In genomic region chr14:75163677-75164076, GRCh38 we compare ENCODE assay signal across 33 cellular contexts.
"Had no signal": no experiment of that assay in that cellular context is flagged by ENCODE, and none has a peak within 500 bp of the region (broad histone marks: within the 10 kb centered on the region; RNA-seq: fewer than 3 reads in every experiment).

No MANE protein-coding gene starts in this region.

- H3K4me3 ChIP-seq: MG63, PC-9 had no signal

- H3K27ac ChIP-seq: brain microvascular endothelial cell, PC-9, WERI-Rb-1 had no signal

- DNase-seq: activated CD4-positive, alpha-beta T cell treated with anti-CD3 and anti-CD28 coated beads, Interleukin-2, amount 10 ng/mL, durations not matched to agents 24 days and 14 days; activated CD4-positive, alpha-beta T cell treated with anti-CD3 and anti-CD28 coated beads, Interleukin-2, amount 50 U/mL, for 4 hours; activated CD8-positive, alpha-beta T cell treated with anti-CD3 and anti-CD28 coated beads for 36 hours; activated effector memory CD4-positive, alpha-beta T cell treated with anti-CD3 and anti-CD28 coated beads, Interleukin-2, amount 50 U/mL, for 16 hours; activated naive CD4-positive, alpha-beta T cell; activated naive CD4-positive, alpha-beta T cell treated with anti-CD3 and anti-CD28 coated beads, Interleukin-2, amount 50 U/mL, for 16 hours; activated naive CD8-positive, alpha-beta T cell treated with anti-CD3 and anti-CD28 coated beads for 36 hours; activated T-cell treated with anti-CD3 and anti-CD28 coated beads, Interleukin-2, amount 50 U/mL, for 1 hour; activated T-cell treated with anti-CD3 and anti-CD28 coated beads, Interleukin-2, amount 50 U/mL, for 72 hours; amniotic stem cell; aorta; brain microvascular endothelial cell; Kasumi-1; KBM-7; MG63; NCI-H1048; NCI-H1105 treated with DMSO at 0.1 percent for 48 hours; NCI-H1436; NCI-H1694; NCI-H1930; NCI-H2081 treated with DMSO at 0.1 percent for 48 hours; NCI-H2171; NCI-H510A; NCI-H526; NCI-H748 treated with DMSO at 0.1 percent for 48 hours; NK-92 treated with Interleukin-12 subunit alpha and Interleukin-12 subunit beta, amount 100 ng/mL, for 24 hours; PC-9; SIG-M5; T1000; WERI-Rb-1 had no signal

- ATAC-seq: activated CD8-positive, alpha-beta T cell treated with anti-CD3 and anti-CD28 coated beads for 36 hours; activated T-cell treated with anti-CD3 and anti-CD28 coated beads, Interleukin-2, amount 50 U/mL, for 72 hours; activated T-helper 17 cell treated with anti-CD3 and anti-CD28 coated beads, Interleukin-2, amount 50 U/mL, for 72 hours; Right ventricle myocardium inferior had no signal

- FAIRE-seq: RCC 7860 had no signal

- H3K4me2 ChIP-seq: PC-9 had no signal

- H3K9me3 ChIP-seq: MG63 had no signal

- H3K27me3 ChIP-seq: brain microvascular endothelial cell, MG63 had no signal

- H2AFZ ChIP-seq: PC-9 had no signal

- H3K36me3 ChIP-seq: brain microvascular endothelial cell, MG63 had no signal
